Comparison of ENCODE assay signal across 8 cellular contexts in genomic region chr15:101652783-101653430, GRCh38. TPM values are rescaled to one million over a fixed set of nuclear protein-coding genes. Genes with fewer than 3 reads are reported as not detected.
A peak's percentile ranks its signal among the peaks of the same experiment; 100 is the strongest.
DNase-seq lines count a peak whose midpoint lies in the region; ATAC-seq, FAIRE-seq and TF ChIP-seq lines count a peak whose summit lies in the region.

No MANE protein-coding gene starts in this region.

- peaks cover 22% of the 10 kb centered on the region for H3K36me3 ChIP-seq in HUES6 (ENCODE audit: control insufficient read depth, insufficient read depth, low read length)
- H3K36me3 ChIP-seq in iPS-15b (ENCODE audit: control insufficient read depth, insufficient read depth, low read length): no peaks in the 10 kb centered on the region
- peaks cover 2% of the 10 kb centered on the region in 2 donors for H3K36me3 ChIP-seq in small intestine (ENCODE audit: control insufficient read depth in 2 of 2, insufficient read depth in 2 of 2, low read length in 2 of 2)

- 33 to 34% (median 34%) methylated on average over 42 of the region's 42 CpGs for WGBS in small intestine, 3 donors

- H3K4me1 ChIP-seq in HUES6 (ENCODE audit: control insufficient read depth, insufficient read depth, low read length) (peaks cover 6% of the 10 kb centered on the region), iPS-15b (ENCODE audit: control insufficient read depth, insufficient read depth, low read length) (peaks cover 3% of the 10 kb centered on the region), small intestine (ENCODE audit: control insufficient read depth in 2 of 2, insufficient read depth in 1 of 2, low read depth in 1 of 2, low read length in 1 of 2) (peaks cover 3 to 12% of the 10 kb centered on the region in 2 donors)

- H3K27ac Mint-ChIP-seq in activated naive CD8-positive, alpha-beta T cell treated with anti-CD3 and anti-CD28 coated beads, Interleukin-2, amount 50 U/mL, for 24 hours: peak overlapping the region; percentile 92

- H3K27ac ChIP-seq in C4-2B (peak overlapping the region; percentile 86), HUES6 (ENCODE audit: low read depth, low read length) (no peak overlapping the region), small intestine (ENCODE audit: low read depth in 1 of 2, low read length in 1 of 2) (peak overlapping the region; percentile 97 to 99)

- TF ChIP-seq CTCF in C4-2B (conservative IDR thresholded peaks at IDR 0.05): no peak

- no peaks in the 10 kb centered on the region for H3K9me3 Mint-ChIP-seq in activated naive CD8-positive, alpha-beta T cell treated with anti-CD3 and anti-CD28 coated beads, Interleukin-2, amount 50 U/mL, for 24 hours

- peak overlapping the region; percentile 89 for H3K9ac ChIP-seq in HUES6 (ENCODE audit: low read length)
- peak overlapping the region; percentile 61 for H3K9ac ChIP-seq in iPS-15b (ENCODE audit: low read depth, low read length)

- H3K9me3 ChIP-seq in HUES6 (ENCODE audit: control insufficient read depth, insufficient read depth, low read depth, low read length) (peaks cover 2% of the 10 kb centered on the region; the same call in 1 of the 2 replicates), iPS-15b (ENCODE audit: control insufficient read depth, insufficient read depth, low read length) (no peaks in the 10 kb centered on the region), small intestine (ENCODE audit: control insufficient read depth, low read depth) (no peaks in the 10 kb centered on the region)

- H3K27me3 Mint-ChIP-seq in activated naive CD8-positive, alpha-beta T cell treated with anti-CD3 and anti-CD28 coated beads, Interleukin-2, amount 50 U/mL, for 24 hours: no peaks in the 10 kb centered on the region

- ATAC-seq in activated naive CD8-positive, alpha-beta T cell treated with anti-CD3 and anti-CD28 coated beads, Interleukin-2, amount 50 U/mL, for 24 hours: no peak
- ATAC-seq in GM18909 (IDR thresholded peaks at IDR 0.05; ENCODE audit: poor library complexity, unreplicated experiment): no peak

- peaks cover 22% of the 10 kb centered on the region for H3K36me3 Mint-ChIP-seq in activated naive CD8-positive, alpha-beta T cell treated with anti-CD3 and anti-CD28 coated beads, Interleukin-2, amount 50 U/mL, for 24 hours (ENCODE audit: low read depth)

- peak overlapping the region; percentile 91 for H3K4me3 Mint-ChIP-seq in activated naive CD8-positive, alpha-beta T cell treated with anti-CD3 and anti-CD28 coated beads, Interleukin-2, amount 50 U/mL, for 24 hours

- no peak for DNase-seq in activated naive CD8-positive, alpha-beta T cell treated with anti-CD3 and anti-CD28 coated beads, Interleukin-2, amount 50 U/mL, for 24 hours
- no peak for DNase-seq in small intestine
- DNase-seq in SHP77 (lab: John Stamatoyannopoulos, UW): no peak
- no peak for DNase-seq in NCI-H187 treated with DMSO at 0.1 percent for 48 hours (lab: John Stamatoyannopoulos, UW)

- H3K27me3 ChIP-seq in HUES6 (ENCODE audit: control insufficient read depth, insufficient read depth, low read length) (no peaks in the 10 kb centered on the region), iPS-15b (ENCODE audit: control insufficient read depth, insufficient read depth, low read length) (peaks cover 2% of the 10 kb centered on the region), small intestine (ENCODE audit: control insufficient read depth in 2 of 2, insufficient read depth in 2 of 2, low read length in 2 of 2) (no peaks in the 10 kb centered on the region)

- no peak for FAIRE-seq in small intestine (lab: Jason Lieb, UNC)

- H3K4me3 ChIP-seq in HUES6 (ENCODE audit: low read depth, low read length): peak overlapping the region; percentile 79
- H3K4me3 ChIP-seq in iPS-15b (ENCODE audit: low read depth, low read length): peak overlapping the region; percentile 90
- peak overlapping the region; percentile 78 to 84 for H3K4me3 ChIP-seq in small intestine (ENCODE audit: low read depth in 1 of 2, low read length in 2 of 2)

- peaks cover 47% of the 10 kb centered on the region for H3K4me1 Mint-ChIP-seq in activated naive CD8-positive, alpha-beta T cell treated with anti-CD3 and anti-CD28 coated beads, Interleukin-2, amount 50 U/mL, for 24 hours

RNA-seq across cellular contexts. Expression of gene TM2D3, which starts 0.7 kb away (rescaled TPM):
- polyA plus RNA-seq in small intestine: 10 to 100 TPM; 19.0 to 38.2 (median 24.9) TPM
